8 cellular contexts compared by ENCODE assay signal in genomic region chr17:57899391-57899790, GRCh38. TPM values are rescaled to one million over a fixed set of nuclear protein-coding genes. Genes with fewer than 3 reads are reported as not detected.
DNase-seq lines count a peak whose midpoint lies in the region; ATAC-seq and TF ChIP-seq lines count a peak whose summit lies in the region.
"Had no signal": no experiment of that assay in that cellular context is flagged by ENCODE, and none has a peak within 500 bp of the region (broad histone marks: within the 10 kb centered on the region; RNA-seq: fewer than 3 reads in every experiment).

No MANE protein-coding gene starts in this region.

- DNase-seq in body of pancreas (peak in 1 of 4 donors; percentile 17), thoracic aorta (ENCODE audit: low spot score) (no peak), NCI-H2227 (lab: John Stamatoyannopoulos, UW; ENCODE audit: unreplicated experiment) (no peak)

- H3K79me2 ChIP-seq in Loucy (ENCODE audit: insufficient read depth, low read length), result no peaks in the 10 kb centered on the region

- peak overlapping the region; percentile 61 for H3K9ac ChIP-seq in Loucy (ENCODE audit: low read depth, low read length, poor library complexity, severe bottlenecking)

- no peak for TF ChIP-seq POLR2A in body of pancreas (IDR thresholded peaks at IDR 0.05)

- H3K36me3 ChIP-seq in Loucy (ENCODE audit: insufficient read depth, low read length), result no peaks in the 10 kb centered on the region
- no peaks in the 10 kb centered on the region for H3K36me3 ChIP-seq in body of pancreas (replicated peaks in 1 of 2; ENCODE audit: insufficient read depth in 1 of 2, low read depth in 2 of 2)
- no peaks in the 10 kb centered on the region for H3K36me3 ChIP-seq in thoracic aorta

- H3K4me2 ChIP-seq in Loucy (ENCODE audit: low read depth, low read length, poor library complexity, severe bottlenecking), result peak overlapping the region; percentile 39

- peak overlapping the region; percentile 76 for H2AFZ ChIP-seq in Loucy (ENCODE audit: low read length)

- H3F3A ChIP-seq in Loucy (ENCODE audit: low read depth), result no peaks in the 10 kb centered on the region

- intact Hi-C loops in body of pancreas (cut with DNase I), result no loop called here

- 64 to 74% methylated on average over 5 to 8 of the region's 8 CpGs for WGBS in body of pancreas, 2 donors

- H3K27me3 ChIP-seq in Loucy (ENCODE audit: insufficient read depth, low read length, poor library complexity, severe bottlenecking), result no peaks in the 10 kb centered on the region
- H3K27me3 ChIP-seq in body of pancreas, result no peaks in the 10 kb centered on the region
- H3K27me3 ChIP-seq in layer of hippocampus (ENCODE audit: control insufficient read depth, insufficient read depth, low read length), result no peaks in the 10 kb centered on the region
- no peaks in the 10 kb centered on the region for H3K27me3 ChIP-seq in thoracic aorta (replicated peaks; ENCODE audit: insufficient read depth)
- H3K27me3 ChIP-seq: MG63 had no signal

- H3K27ac ChIP-seq in body of pancreas, result peak overlapping the region; percentile 86 to 97 (median 94)
- peak overlapping the region; percentile 91 for H3K27ac ChIP-seq in layer of hippocampus (ENCODE audit: low read depth, low read length)
- H3K27ac ChIP-seq in thoracic aorta, result peak overlapping the region; percentile 77 to 85

- ATAC-seq in body of pancreas (no peak), thoracic aorta (ENCODE audit: insufficient number of reproducible peaks, low FRiP score, low read depth) (no peak), HG02973 (IDR thresholded peaks at IDR 0.05; ENCODE audit: unreplicated experiment) (no peak), GM19328 (IDR thresholded peaks at IDR 0.05; ENCODE audit: unreplicated experiment) (no peak)

- H3K9me3 ChIP-seq in Loucy (ENCODE audit: insufficient read depth, low read depth, low read length) (no peaks in the 10 kb centered on the region), body of pancreas (no peaks in the 10 kb centered on the region), thoracic aorta (no peaks in the 10 kb centered on the region)
- H3K9me3 ChIP-seq: MG63 had no signal

- H4K20me1 ChIP-seq in Loucy (ENCODE audit: insufficient read depth, low read length, poor library complexity, severe bottlenecking), result no peaks in the 10 kb centered on the region

- no peaks in the 10 kb centered on the region for H3K9me2 ChIP-seq in Loucy (replicated peaks; ENCODE audit: low read depth, low read length)

- H3K4me3 ChIP-seq in Loucy (ENCODE audit: low read length, poor library complexity, severe bottlenecking) (no peak overlapping the region), body of pancreas (no peak overlapping the region), thoracic aorta (no peak overlapping the region)
- H3K4me3 ChIP-seq: MG63 had no signal

- no peak for TF ChIP-seq CTCF in Loucy (conservative IDR thresholded peaks at IDR 0.05; ENCODE audit: low read length)
- no peak for TF ChIP-seq CTCF in body of pancreas (IDR thresholded peaks at IDR 0.05)
- TF ChIP-seq CTCF in thoracic aorta (IDR thresholded peaks at IDR 0.05), result no peak

- H3K4me1 ChIP-seq in Loucy (ENCODE audit: insufficient read depth, low read length, poor library complexity, severe bottlenecking) (peaks cover 38% of the 10 kb centered on the region), body of pancreas (peaks cover 82% of the 10 kb centered on the region), thoracic aorta (ENCODE audit: control insufficient read depth in 1 of 2, low read depth in 2 of 2) (peaks cover 33 to 84% of the 10 kb centered on the region in 2 donors)

RNA-seq across cellular contexts. Expression of gene MRPS23, which starts 49.5 kb away (rescaled TPM):
- total RNA-seq in body of pancreas (10 to 100 TPM in 1 of 2 donors, 1 to 10 TPM in 1; 1.3 to 13.7 TPM), thoracic aorta (10 to 100 TPM; 16.2 to 16.6 TPM)

RNA-seq across cellular contexts. Expression of gene CUEDC1, which starts 55.8 kb away (rescaled TPM):
- total RNA-seq in body of pancreas (10 to 100 TPM; 35.8 to 48.1 TPM), thoracic aorta (10 to 100 TPM; 32.7 to 93.1 TPM)
